15 cellular contexts compared by ENCODE assay signal in the genomic region with DNA sequence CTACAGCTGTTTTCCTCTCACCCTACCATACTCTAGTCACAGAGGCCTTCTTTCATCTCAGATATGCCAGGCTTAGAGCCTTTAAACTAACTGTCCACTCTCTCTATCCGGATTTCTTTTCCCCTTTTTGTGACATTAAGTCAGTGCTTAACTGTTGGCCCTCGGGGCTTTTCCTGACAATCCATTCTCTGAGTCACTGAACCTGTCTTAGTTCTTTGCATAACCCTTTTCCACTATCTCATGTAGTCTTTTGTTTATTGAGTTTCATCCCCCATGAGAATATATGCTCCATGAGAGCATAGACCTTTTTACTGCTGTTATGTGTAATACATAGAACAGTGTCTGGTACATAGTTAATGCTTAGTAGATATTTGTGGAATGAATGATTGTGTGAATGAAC.
DNase-seq lines count a peak whose midpoint lies in the region; ATAC-seq and TF ChIP-seq lines count a peak whose summit lies in the region.
"Had no signal": no experiment of that assay in that cellular context is flagged by ENCODE, and none has a peak within 500 bp of the region (broad histone marks: within the 10 kb centered on the region; RNA-seq: fewer than 3 reads in every experiment).

No MANE protein-coding gene starts in this region.

- H2AK9ac ChIP-seq in IMR-90 (replicated peaks; ENCODE audit: low read depth, low read length, poor library complexity), result no peak overlapping the region

- POLR2A ChIA-PET in IMR-90 (lab: Charles Lee; ENCODE audit: unreplicated experiment), result no interaction called here

- no peak for TF ChIP-seq CTCF in IMR-90 (conservative IDR thresholded peaks at IDR 0.05; ENCODE audit: low read depth, low read length)
- TF ChIP-seq CTCF in adrenal gland (IDR thresholded peaks at IDR 0.05), result no peak
- no peak for TF ChIP-seq CTCF in hepatocyte (IDR thresholded peaks at IDR 0.05; ENCODE audit: poor library complexity)
- TF ChIP-seq CTCF in dorsolateral prefrontal cortex (IDR thresholded peaks at IDR 0.05 in 54 of 56, conservative IDR thresholded peaks at IDR 0.05 in 2 of 56; ENCODE audit: low read depth in 1 of 56, partially characterized antibody in 56 of 56), result no peak

- H3K4me3 ChIP-seq in IMR-90 (ENCODE audit: insufficient read depth, low read depth, low read length) (no peak overlapping the region), adrenal gland (no peak overlapping the region), hepatocyte (no peak overlapping the region), dorsolateral prefrontal cortex (no peak overlapping the region)

- BruUV-seq in IMR-90 (replicated peaks; lab: Mats Ljungman, UMichigan), result no TSS peak

- H2AK5ac ChIP-seq in IMR-90 (ENCODE audit: low read depth, low read length), result no peak overlapping the region

- H3K9me3 ChIP-seq in IMR-90 (ENCODE audit: control insufficient read depth, insufficient read depth, low read length) (no peaks in the 10 kb centered on the region), adrenal gland (replicated peaks in 1 of 3) (no peaks in the 10 kb centered on the region), hepatocyte (ENCODE audit: low read depth) (no peaks in the 10 kb centered on the region)

- H3K18ac ChIP-seq in IMR-90 (ENCODE audit: low read depth, low read length), result no peak overlapping the region

- ATAC-seq in IMR-90 (ENCODE audit: low read depth), result peak; percentile 69
- ATAC-seq: activated naive CD8-positive, alpha-beta T cell treated with anti-CD3 and anti-CD28 coated beads, Interleukin-2, amount 50 U/mL, for 24 hours; effector memory CD8-positive, alpha-beta T cell; stimulated activated naive CD8-positive, alpha-beta T cell treated with anti-CD3 and anti-CD28 coated beads, Interleukin-15, Interleukin-2, amounts not matched to agents 100 U/mL and 50 U/mL, for 24 hours had no signal

- in situ Hi-C loops in IMR-90 (cut with MboI; ENCODE audit: low sequenced_read_pairs), result no loop called here

- H3K14ac ChIP-seq in IMR-90 (replicated peaks; ENCODE audit: low read depth, low read length), result no peak overlapping the region

- no peak overlapping the region for H2BK20ac ChIP-seq in IMR-90 (ENCODE audit: low read depth, low read length)

- H4K91ac ChIP-seq in IMR-90 (ENCODE audit: insufficient read depth, low read depth, low read length), result no peak overlapping the region

- H2BK120ac ChIP-seq in IMR-90 (ENCODE audit: low read depth, low read length), result no peak overlapping the region

- no peak overlapping the region for H3K56ac ChIP-seq in IMR-90 (ENCODE audit: extremely low read depth, insufficient read depth, low read length)

- H3K36me3 ChIP-seq in IMR-90 (ENCODE audit: control insufficient read depth, insufficient read depth, low read length), result no peaks in the 10 kb centered on the region; the same call in 1 of the 2 replicates
- no peaks in the 10 kb centered on the region for H3K36me3 ChIP-seq in adrenal gland (replicated peaks in 1 of 2)
- H3K36me3 ChIP-seq in hepatocyte (replicated peaks; ENCODE audit: insufficient read depth, low read depth), result no peaks in the 10 kb centered on the region

- peak; percentile 86 for DNase-seq in COLO829 (ENCODE audit: low spot score)
- peak; percentile 88 for DNase-seq in IMR-90
- DNase-seq in adrenal gland, result peak in 5 of 7 donors; percentile 42 to 50 (median 47)
- peak; percentile 19 for DNase-seq in hepatocyte (ENCODE audit: low spot score)
- DNase-seq in dorsolateral prefrontal cortex, result no peak
- DNase-seq in activated CD8-positive, alpha-beta memory T cell treated with anti-CD3 and anti-CD28 coated beads, Interleukin-2, amount 50 U/mL, for 48 hours, result no peak
- no peak for DNase-seq in posterior cingulate gyrus
- DNase-seq in nucleus accumbens (lab: John Stamatoyannopoulos, UW), result no peak
- DNase-seq: activated naive CD8-positive, alpha-beta T cell treated with anti-CD3 and anti-CD28 coated beads, Interleukin-2, amount 50 U/mL, for 24 hours; C1 segment of cervical spinal cord; effector memory CD8-positive, alpha-beta T cell; NCI-H2029; stimulated activated CD4-positive, alpha-beta T cell treated with anti-CD3 and anti-CD28 coated beads, Interleukin-4, amount 100 ng/mL, for 1 hour; stimulated activated naive CD8-positive, alpha-beta T cell treated with anti-CD3 and anti-CD28 coated beads, Interleukin-15, Interleukin-2, amounts not matched to agents 100 U/mL and 50 U/mL, for 24 hours had no signal

- peaks cover 14 to 33% of the 10 kb centered on the region in 2 experiments; a peak in 3 of 4 replicates for H3K79me1 ChIP-seq in IMR-90 (ENCODE audit: low read depth in 1 of 2, low read length in 2 of 2)

- H2BK15ac ChIP-seq in IMR-90 (ENCODE audit: low read depth, low read length), result no peak overlapping the region; the same call in 2 of the 3 replicates

- no peak overlapping the region for H4K5ac ChIP-seq in IMR-90 (ENCODE audit: low read depth, low read length)

- H3K9me1 ChIP-seq in IMR-90 (ENCODE audit: insufficient read depth, low read length), result peaks cover 7% of the 10 kb centered on the region; the same call in 1 of the 2 replicates

- dilution Hi-C loops in IMR-90 (cut with HindIII; ENCODE audit: low sequenced_read_pairs, unreplicated experiment), result no loop called here

- peak overlapping the region; percentile 12; the same call in 1 of the 2 replicates for H3K23ac ChIP-seq in IMR-90 (ENCODE audit: low read depth, low read length)

- H2AFZ ChIP-seq in IMR-90 (replicated peaks; ENCODE audit: low read length, poor library complexity), result no peak overlapping the region
- H2AFZ ChIP-seq in hepatocyte, result no peak overlapping the region

- CTCF ChIA-PET in IMR-90 (lab: Yijun Ruan, JAX), result no interaction called here

- TF ChIP-seq POLR2A in IMR-90 (IDR thresholded peaks at IDR 0.05; ENCODE audit: low read depth, low read length), result no peak
- no peak for TF ChIP-seq POLR2A in adrenal gland (IDR thresholded peaks at IDR 0.05)

- H3K27ac ChIP-seq in IMR-90 (ENCODE audit: insufficient read depth, low read length), result no peak overlapping the region
- peak overlapping the region in 3 of 5 donors; percentile 4 to 44 (median 32) for H3K27ac ChIP-seq in adrenal gland
- peak overlapping the region; percentile 6 for H3K27ac ChIP-seq in hepatocyte
- H3K27ac ChIP-seq in dorsolateral prefrontal cortex, result no peak overlapping the region
- H3K27ac ChIP-seq: KMS-11 had no signal

- TF ChIP-seq RAD21 in IMR-90 (IDR thresholded peaks at IDR 0.05; ENCODE audit: low read length), result no peak

- H3K4me2 ChIP-seq in IMR-90 (ENCODE audit: low read depth, low read length) (no peak overlapping the region), hepatocyte (no peak overlapping the region)

- H4K8ac ChIP-seq in IMR-90 (ENCODE audit: low read depth in 2 of 2, low read length in 2 of 2), result no peak overlapping the region

- peaks cover 3% of the 10 kb centered on the region; the same call in 1 of the 2 replicates for H4K20me1 ChIP-seq in IMR-90 (ENCODE audit: insufficient read depth, low read length)
- no peaks in the 10 kb centered on the region for H4K20me1 ChIP-seq in hepatocyte (ENCODE audit: insufficient read depth, poor library complexity, severe bottlenecking)

- intact Hi-C loops in IMR-90 (cut with micrococcal nuclease) (no loop called here), adrenal gland (cut with DNase I) (no loop called here), dorsolateral prefrontal cortex (cut with DNase I) (no loop called here), posterior cingulate gyrus (cut with DNase I) (no loop called here)

- H3K4me1 ChIP-seq in IMR-90 (ENCODE audit: control insufficient read depth, insufficient read depth, low read length) (peaks cover 6% of the 10 kb centered on the region), adrenal gland (replicated peaks in 1 of 2) (peaks cover 7 to 25% of the 10 kb centered on the region in 2 donors), hepatocyte (ENCODE audit: insufficient read depth) (no peaks in the 10 kb centered on the region)

- WGBS in IMR-90 (ENCODE audit: extremely low coverage in 2 of 2, insufficient read length in 1 of 2), 2 experiments, result no CpG with 5 or more reads among the region's 2 CpGs
- 16 to 54% (median 41%) methylated on average over 2 of the region's 2 CpGs for WGBS in adrenal gland, 4 donors
- WGBS in hepatocyte (ENCODE audit: low lambda C conversion rate, missing lambda C conversion rate), result 31% methylated on average over 2 of the region's 2 CpGs

- H2BK5ac ChIP-seq in IMR-90 (ENCODE audit: low read depth, low read length, poor library complexity, severe bottlenecking), result peak overlapping the region; percentile 25

- H3K4ac ChIP-seq in IMR-90 (ENCODE audit: low read depth, low read length), result no peak overlapping the region

- H3K79me2 ChIP-seq in hepatocyte, result peaks cover 79% of the 10 kb centered on the region

- H3K9me2 ChIP-seq in hepatocyte (replicated peaks; ENCODE audit: insufficient read depth), result no peaks in the 10 kb centered on the region

- no peaks in the 10 kb centered on the region for H3K27me3 ChIP-seq in IMR-90 (ENCODE audit: control insufficient read depth, insufficient read depth, low read length)
- no peaks in the 10 kb centered on the region for H3K27me3 ChIP-seq in adrenal gland
- no peaks in the 10 kb centered on the region for H3K27me3 ChIP-seq in hepatocyte
- no peaks in the 10 kb centered on the region for H3K27me3 ChIP-seq in dorsolateral prefrontal cortex

- no peak overlapping the region for H3K9ac ChIP-seq in IMR-90 (ENCODE audit: low read depth, low read length)
- H3K9ac ChIP-seq: KMS-11 had no signal

TF ChIP-seq in IMR-90, 13 proteins besides CTCF, POLR2A, EP300 and RAD21:
- TF ChIP-seq CHD1 (IDR thresholded peaks at IDR 0.05; ENCODE audit: low read depth, low read length) (no peak), BHLHE40 (IDR thresholded peaks at IDR 0.05; ENCODE audit: low read depth, low read length) (no peak), MAZ (IDR thresholded peaks at IDR 0.05; ENCODE audit: borderline replicate concordance, low read depth, low read length) (no peak), NFE2L2 (IDR thresholded peaks at IDR 0.05; ENCODE audit: low read depth, low read length) (no peak), FOS (IDR thresholded peaks at IDR 0.05; ENCODE audit: low read depth, low read length) (peak; percentile 63; the same call in 1 of the 2 replicates), CEBPB (IDR thresholded peaks at IDR 0.05; ENCODE audit: low read depth, low read length) (peak; percentile 64), SMC3 (IDR thresholded peaks at IDR 0.05; ENCODE audit: low read depth, low read length) (no peak), MXI1 (IDR thresholded peaks at IDR 0.05; ENCODE audit: borderline replicate concordance, low read depth, low read length) (no peak), MAFK (IDR thresholded peaks at IDR 0.05; ENCODE audit: low read depth, low read length) (no peak)
- TF ChIP-seq, protein P1, sequence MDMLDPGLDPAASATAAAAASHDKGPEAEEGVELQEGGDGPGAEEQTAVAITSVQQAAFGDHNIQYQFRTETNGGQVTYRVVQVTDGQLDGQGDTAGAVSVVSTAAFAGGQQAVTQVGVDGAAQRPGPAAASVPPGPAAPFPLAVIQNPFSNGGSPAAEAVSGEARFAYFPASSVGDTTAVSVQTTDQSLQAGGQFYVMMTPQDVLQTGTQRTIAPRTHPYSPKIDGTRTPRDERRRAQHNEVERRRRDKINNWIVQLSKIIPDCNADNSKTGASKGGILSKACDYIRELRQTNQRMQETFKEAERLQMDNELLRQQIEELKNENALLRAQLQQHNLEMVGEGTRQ (IDR thresholded peaks at IDR 0.05; ENCODE audit: low read depth, low read length), result no peak

Comparison
In these comparisons a context has a peak if more than half of its experiments do, and no peak if none do; other contexts are left out.
1. DNase-seq: peak in COLO829 (single experiment), IMR-90 (single experiment), adrenal gland (5 of 7) and hepatocyte (single experiment); none in dorsolateral prefrontal cortex (0 of 10), activated CD8-positive, alpha-beta memory T cell treated with anti-CD3 and anti-CD28 coated beads, Interleukin-2, amount 50 U/mL, for 48 hours (single experiment), posterior cingulate gyrus (0 of 10) and nucleus accumbens (0 of 56).
2. H3K27ac ChIP-seq: peak in adrenal gland (3 of 5) and hepatocyte (single experiment); none in IMR-90 (single experiment) and dorsolateral prefrontal cortex (0 of 59).